ENCODE assay signal across 22 cellular contexts in genomic region chr11:117723625-117724024, GRCh38.
DNase-seq lines count a peak whose midpoint lies in the region; ATAC-seq and TF ChIP-seq lines count a peak whose summit lies in the region.
"Had no signal": no experiment of that assay in that cellular context is flagged by ENCODE, and none has a peak within 500 bp of the region (broad histone marks: within the 10 kb centered on the region; RNA-seq: fewer than 3 reads in every experiment).

No MANE protein-coding gene starts in this region.

- H3K4me1 ChIP-seq in mucosa of descending colon (ENCODE audit: low read depth) (peaks cover 10% of the 10 kb centered on the region), HAP-1 (peaks cover 8% of the 10 kb centered on the region)
- H3K4me1 ChIP-seq: tibial nerve had no signal

- TF ChIP-seq CTCF in mucosa of descending colon (IDR thresholded peaks at IDR 0.05), result no peak

- H3K9me3 ChIP-seq in mucosa of descending colon (no peaks in the 10 kb centered on the region), HAP-1 (no peaks in the 10 kb centered on the region; the same call in 1 of the 2 replicates)

- no peak overlapping the region for H3K4me3 ChIP-seq in mucosa of descending colon
- no peak overlapping the region for H3K4me3 ChIP-seq in HAP-1
- H3K4me3 ChIP-seq: cardiac muscle cell, tibial nerve had no signal

- in situ Hi-C loops in HAP-1 (cut with MboI; ENCODE audit: low sequenced_read_pairs), result no loop called here

- intact Hi-C loops in mucosa of descending colon (cut with DNase I, micrococcal nuclease), result no loop called here

- peaks cover 4% of the 10 kb centered on the region; the same call in 1 of the 2 replicates for H3K27me3 ChIP-seq in HAP-1 (ENCODE audit: low read depth)
- H3K27me3 ChIP-seq: cardiac muscle cell, tibial nerve had no signal

- DNase-seq in DMS153 (lab: John Stamatoyannopoulos, UW), result peak; percentile 49
- peak; percentile 30 for DNase-seq in NCI-H1092 (lab: John Stamatoyannopoulos, UW)
- DNase-seq in mucosa of descending colon, result peak in 1 of 3 donors; percentile 64
- no peak for DNase-seq in HAP-1 (ENCODE audit: low spot score in 2 of 2)
- no peak for DNase-seq in DMS114 treated with DMSO at 0.1 percent for 48 hours (lab: John Stamatoyannopoulos, UW; ENCODE audit: unreplicated experiment)
- no peak for DNase-seq in DMS79 (lab: John Stamatoyannopoulos, UW)
- DNase-seq: activated B cell treated with CpG ODN at 0.5 μM for 24 hours; activated CD8-positive, alpha-beta T cell treated with anti-CD3 and anti-CD28 coated beads for 36 hours; activated naive CD4-positive, alpha-beta T cell; effector CD4-positive, alpha-beta T cell; foreskin melanocyte; kidney; mesenchymal stem cell; naive thymus-derived CD4-positive, alpha-beta T cell; stimulated activated CD4-positive, alpha-beta T cell treated with anti-CD3 and anti-CD28 coated beads, Interleukin-1b, Interleukin-23, amount 100 ng/mL, for 48 hours; stimulated activated naive B cell treated with anti-CD40 and anti-IgM and Interleukin-4, amounts not matched to agents 10 μg/mL and 1 μg/mL and 100 μg/mL, for 72 hours; T-helper 9 cell had no signal

- H3K27ac ChIP-seq in angular gyrus (ENCODE audit: low read depth, low read length), result peak overlapping the region; percentile 81
- H3K27ac ChIP-seq: cardiac muscle cell, RWPE1, tibial nerve had no signal

- ATAC-seq in mucosa of descending colon, result peak; percentile 94
- no peak for ATAC-seq in GM21367 (IDR thresholded peaks at IDR 0.05; ENCODE audit: unreplicated experiment)
- ATAC-seq: activated CD8-positive, alpha-beta T cell treated with anti-CD3 and anti-CD28 coated beads for 36 hours; naive thymus-derived CD4-positive, alpha-beta T cell; stimulated activated naive B cell treated with anti-CD40 and anti-IgM and Interleukin-4, amounts not matched to agents 10 μg/mL and 1 μg/mL and 100 μg/mL, for 72 hours had no signal

- H3K36me3 ChIP-seq in mucosa of descending colon (ENCODE audit: low read depth), result no peaks in the 10 kb centered on the region
- no peaks in the 10 kb centered on the region for H3K36me3 ChIP-seq in HAP-1 (replicated peaks)
- H3K36me3 ChIP-seq: cardiac muscle cell, tibial nerve had no signal

Comparison
In these comparisons a context has a peak if more than half of its experiments do, and no peak if none do; other contexts are left out.
1. DNase-seq: peak in DMS153 (single experiment) and NCI-H1092 (single experiment); none in HAP-1 (0 of 2), DMS114 treated with DMSO at 0.1 percent for 48 hours (single experiment) and DMS79 (single experiment).